ENCODE assay signal across 12 cellular contexts in the genomic region with DNA sequence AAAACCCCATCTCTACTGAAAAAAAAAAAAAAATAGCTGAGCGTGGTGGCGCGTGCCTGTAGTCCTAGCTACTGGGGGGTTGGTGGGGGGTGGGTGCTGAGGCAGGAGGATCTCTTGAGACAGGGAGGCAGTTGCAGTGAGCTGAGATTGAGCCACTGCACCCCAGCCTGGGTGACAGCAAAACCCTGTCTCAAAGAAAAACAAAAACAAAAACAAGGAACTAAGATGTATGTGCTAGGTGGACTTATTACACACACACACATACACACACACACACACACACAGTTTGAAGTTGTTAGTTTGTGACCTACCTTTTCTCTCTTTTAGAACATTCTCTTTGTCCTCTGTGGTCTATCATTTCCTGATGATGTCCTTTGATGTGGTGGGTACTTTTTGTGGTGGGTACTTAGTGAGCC. TPM values are rescaled to one million over a fixed set of nuclear protein-coding genes. Genes with fewer than 3 reads are reported as not detected.
A peak's percentile ranks its signal among the peaks of the same experiment; 100 is the strongest.
DNase-seq lines count a peak whose midpoint lies in the region; ATAC-seq and TF ChIP-seq lines count a peak whose summit lies in the region.
"Had no signal": no experiment of that assay in that cellular context is flagged by ENCODE, and none has a peak within 500 bp of the region (broad histone marks: within the 10 kb centered on the region; RNA-seq: fewer than 3 reads in every experiment).

No MANE protein-coding gene starts in this region.

- no peak overlapping the region for H3K27ac Mint-ChIP-seq in activated CD4-positive, alpha-beta T cell treated with anti-CD3 and anti-CD28 coated beads for 36 hours
- H3K27ac Mint-ChIP-seq in activated CD8-positive, alpha-beta T cell treated with anti-CD3 and anti-CD28 coated beads, Interleukin-2, amount 10 ng/mL, durations not matched to agents 7 days and 5 days, result peak overlapping the region; percentile 11
- peak overlapping the region; percentile 12 to 91 (median 53) for H3K27ac Mint-ChIP-seq in naive thymus-derived CD4-positive, alpha-beta T cell

- peaks cover 15% of the 10 kb centered on the region for H3K36me3 Mint-ChIP-seq in activated CD4-positive, alpha-beta T cell treated with anti-CD3 and anti-CD28 coated beads for 36 hours (ENCODE audit: low read depth)
- H3K36me3 Mint-ChIP-seq in activated CD8-positive, alpha-beta T cell treated with anti-CD3 and anti-CD28 coated beads, Interleukin-2, amount 10 ng/mL, durations not matched to agents 7 days and 5 days (ENCODE audit: low read depth), result peaks cover 3% of the 10 kb centered on the region
- H3K36me3 Mint-ChIP-seq in naive thymus-derived CD4-positive, alpha-beta T cell, result peaks cover 7 to 37% (median 9%) of the 10 kb centered on the region in 5 donors

- no peaks in the 10 kb centered on the region for H3K9me3 Mint-ChIP-seq in activated CD4-positive, alpha-beta T cell treated with anti-CD3 and anti-CD28 coated beads for 36 hours (ENCODE audit: low read depth)
- no peaks in the 10 kb centered on the region for H3K9me3 Mint-ChIP-seq in activated CD8-positive, alpha-beta T cell treated with anti-CD3 and anti-CD28 coated beads, Interleukin-2, amount 10 ng/mL, durations not matched to agents 7 days and 5 days (ENCODE audit: insufficient read depth)
- peaks cover 0 to 2% (median 0%) of the 10 kb centered on the region in 11 donors for H3K9me3 Mint-ChIP-seq in naive thymus-derived CD4-positive, alpha-beta T cell

- H3K4me3 Mint-ChIP-seq in activated CD4-positive, alpha-beta T cell treated with anti-CD3 and anti-CD28 coated beads for 36 hours, result no peak overlapping the region
- peak overlapping the region; percentile 60 for H3K4me3 Mint-ChIP-seq in activated CD8-positive, alpha-beta T cell treated with anti-CD3 and anti-CD28 coated beads, Interleukin-2, amount 10 ng/mL, durations not matched to agents 7 days and 5 days
- H3K4me3 Mint-ChIP-seq in naive thymus-derived CD4-positive, alpha-beta T cell, result peak overlapping the region; percentile 57 to 80 (median 67)

- peaks cover 0 to 10% (median 4%) of the 10 kb centered on the region in 3 experiments for H3K36me3 ChIP-seq in naive thymus-derived CD4-positive, alpha-beta T cell (ENCODE audit: control insufficient read depth in 2 of 3, insufficient read depth in 3 of 3, low read length in 3 of 3)

- peak; percentile 63 for ATAC-seq in activated CD4-positive, alpha-beta T cell treated with anti-CD3 and anti-CD28 coated beads for 36 hours
- peak; percentile 85 for ATAC-seq in activated CD8-positive, alpha-beta T cell treated with anti-CD3 and anti-CD28 coated beads, Interleukin-2, amount 10 ng/mL, durations not matched to agents 7 days and 5 days
- peak; percentile 94 for ATAC-seq in naive thymus-derived CD4-positive, alpha-beta T cell
- no peak for ATAC-seq in HG02981 (IDR thresholded peaks at IDR 0.05; ENCODE audit: unreplicated experiment)

- peaks cover 12 to 15% of the 10 kb centered on the region in 2 donors for H3K4me1 ChIP-seq in naive thymus-derived CD4-positive, alpha-beta T cell (ENCODE audit: control insufficient read depth in 2 of 2, insufficient read depth in 2 of 2, low read length in 2 of 2)

- H3K4me3 ChIP-seq in naive thymus-derived CD4-positive, alpha-beta T cell (ENCODE audit: low read length), result peak overlapping the region; percentile 31

- H3K4me1 Mint-ChIP-seq in activated CD4-positive, alpha-beta T cell treated with anti-CD3 and anti-CD28 coated beads for 36 hours, result peaks cover 15% of the 10 kb centered on the region
- H3K4me1 Mint-ChIP-seq in activated CD8-positive, alpha-beta T cell treated with anti-CD3 and anti-CD28 coated beads, Interleukin-2, amount 10 ng/mL, durations not matched to agents 7 days and 5 days (ENCODE audit: low read depth), result peaks cover 18% of the 10 kb centered on the region
- H3K4me1 Mint-ChIP-seq in naive thymus-derived CD4-positive, alpha-beta T cell, result peaks cover 10 to 30% (median 19%) of the 10 kb centered on the region in 7 donors

- intact Hi-C loops in activated CD4-positive, alpha-beta T cell treated with anti-CD3 and anti-CD28 coated beads for 36 hours (cut with DNase I, micrococcal nuclease), result no loop called here
- intact Hi-C loops in naive thymus-derived CD4-positive, alpha-beta T cell (cut with micrococcal nuclease), result no loop called here

- peak; percentile 9 for DNase-seq in activated CD4-positive, alpha-beta T cell treated with anti-CD3 and anti-CD28 coated beads for 36 hours
- no peak for DNase-seq in activated CD4-positive, alpha-beta T cell treated with anti-CD3 and anti-CD28 coated beads, Interleukin-2, amount 50 U/mL, for 48 hours
- DNase-seq in GM20000 (ENCODE audit: low spot score) (peak; percentile 5), HT-29 (ENCODE audit: low spot score) (no peak), cerebellar cortex (ENCODE audit: low spot score) (no peak)
- peak; percentile 59 for DNase-seq in activated CD8-positive, alpha-beta T cell treated with anti-CD3 and anti-CD28 coated beads, Interleukin-2, amount 10 ng/mL, durations not matched to agents 7 days and 5 days
- DNase-seq in naive thymus-derived CD4-positive, alpha-beta T cell, result peak in 7 of 9 donors; percentile 58 to 80 (median 68)
- DNase-seq: 8988T, COR-L47, NCI-H1417 treated with DMSO at 0.1 percent for 48 hours, nucleus accumbens had no signal

- H3K9me3 ChIP-seq in naive thymus-derived CD4-positive, alpha-beta T cell (ENCODE audit: control insufficient read depth in 2 of 3, low read length in 3 of 3), result no peaks in the 10 kb centered on the region

- POLR2A ChIA-PET in activated CD4-positive, alpha-beta T cell treated with anti-CD3 and anti-CD28 coated beads for 36 hours (lab: Charles Lee), result interaction anchor here (0.6 kb wide), 1 partner anchor 30 kb away, joined by 5 read pairs; no protein-coding TSS in a partner anchor
- POLR2A ChIA-PET in activated CD8-positive, alpha-beta T cell treated with anti-CD3 and anti-CD28 coated beads, Interleukin-2, amount 10 ng/mL, durations not matched to agents 7 days and 5 days (lab: Charles Lee), result no interaction called here
- POLR2A ChIA-PET in naive thymus-derived CD4-positive, alpha-beta T cell (lab: Charles Lee), result interaction anchor here (0.9 kb wide), 1 partner anchor 53 kb away, joined by 3 read pairs; no protein-coding TSS in a partner anchor

- CTCF ChIA-PET in activated CD4-positive, alpha-beta T cell treated with anti-CD3 and anti-CD28 coated beads for 36 hours (lab: Charles Lee), result interaction anchor here (0.7 to 1.8 kb wide), 5 partner anchors 11 to 581 kb away, joined by 3 to 7 read pairs (median 4); no protein-coding TSS in a partner anchor
- CTCF ChIA-PET in activated CD8-positive, alpha-beta T cell treated with anti-CD3 and anti-CD28 coated beads, Interleukin-2, amount 10 ng/mL, durations not matched to agents 7 days and 5 days (lab: Charles Lee), result interaction anchor here (0.6 to 1.7 kb wide), 5 partner anchors 10 to 1665 kb away, joined by 3 to 7 read pairs (median 4); no protein-coding TSS in a partner anchor
- CTCF ChIA-PET in naive thymus-derived CD4-positive, alpha-beta T cell (lab: Charles Lee), result no interaction called here

- H3K27me3 ChIP-seq in naive thymus-derived CD4-positive, alpha-beta T cell (ENCODE audit: control insufficient read depth in 2 of 2, insufficient read depth in 2 of 2, low read length in 2 of 2), result no peaks in the 10 kb centered on the region

- no peak for TF ChIP-seq CTCF in GM20000 (IDR thresholded peaks at IDR 0.05; ENCODE audit: extremely low read depth, missing control alignments)

- H3K27me3 Mint-ChIP-seq in activated CD4-positive, alpha-beta T cell treated with anti-CD3 and anti-CD28 coated beads for 36 hours, result no peaks in the 10 kb centered on the region
- H3K27me3 Mint-ChIP-seq in activated CD8-positive, alpha-beta T cell treated with anti-CD3 and anti-CD28 coated beads, Interleukin-2, amount 10 ng/mL, durations not matched to agents 7 days and 5 days (ENCODE audit: low read depth), result no peaks in the 10 kb centered on the region
- no peaks in the 10 kb centered on the region for H3K27me3 Mint-ChIP-seq in naive thymus-derived CD4-positive, alpha-beta T cell

- no peak overlapping the region for H3K27ac ChIP-seq in naive thymus-derived CD4-positive, alpha-beta T cell (ENCODE audit: low read depth, low read length)

RNA-seq across cellular contexts. Expression of gene EXOC6, which starts 53.5 kb away (rescaled TPM):
- 10 to 100 TPM in 1 of 2 experiments, 1 to 10 TPM in 1; 9.7 to 12.1 TPM for total RNA-seq in activated CD4-positive, alpha-beta T cell treated with anti-CD3 and anti-CD28 coated beads for 36 hours
- 10 to 100 TPM; 11.7 to 12.5 TPM for total RNA-seq in activated CD8-positive, alpha-beta T cell treated with anti-CD3 and anti-CD28 coated beads, Interleukin-2, amount 10 ng/mL, durations not matched to agents 7 days and 5 days
- total RNA-seq in naive thymus-derived CD4-positive, alpha-beta T cell, result 10 to 100 TPM in 3 of 5 experiments, 1 to 10 TPM in 2; 8.1 to 12.1 (median 11.4) TPM
- 1 to 10 TPM; 5.8 to 6.0 TPM for polyA plus RNA-seq in naive thymus-derived CD4-positive, alpha-beta T cell
- total RNA-seq in HT-29 (2014; rRNA removed; shearing (Covaris generic)), result 10.7 and 27.5 TPM in 2 replicates

Comparison
In these comparisons a context has a peak if more than half of its experiments do, and no peak if none do; other contexts are left out.
1. DNase-seq: peak in activated CD4-positive, alpha-beta T cell treated with anti-CD3 and anti-CD28 coated beads for 36 hours (single experiment), GM20000 (single experiment), activated CD8-positive, alpha-beta T cell treated with anti-CD3 and anti-CD28 coated beads, Interleukin-2, amount 10 ng/mL, durations not matched to agents 7 days and 5 days (single experiment) and naive thymus-derived CD4-positive, alpha-beta T cell (7 of 9); none in activated CD4-positive, alpha-beta T cell treated with anti-CD3 and anti-CD28 coated beads, Interleukin-2, amount 50 U/mL, for 48 hours (0 of 2), HT-29 (single experiment) and cerebellar cortex (single experiment).